22 cellular contexts compared by ENCODE assay signal in genomic region chr1:2804628-2805351, GRCh38. TPM values are rescaled to one million over a fixed set of nuclear protein-coding genes. Genes with fewer than 3 reads are reported as not detected.
A peak's percentile ranks its signal among the peaks of the same experiment; 100 is the strongest.
DNase-seq lines count a peak whose midpoint lies in the region; ATAC-seq and TF ChIP-seq lines count a peak whose summit lies in the region.
"Had no signal": no experiment of that assay in that cellular context is flagged by ENCODE, and none has a peak within 500 bp of the region (broad histone marks: within the 10 kb centered on the region; RNA-seq: fewer than 3 reads in every experiment).

No MANE protein-coding gene starts in this region.

- CTCF ChIA-PET in GM10248 (lab: Yijun Ruan, JAX): no interaction called here

- H3K27ac ChIP-seq in lower lobe of right lung (no peak overlapping the region), spleen (no peak overlapping the region), thyroid gland (no peak overlapping the region)
- H3K27ac ChIP-seq: BLaER1 treated with 17β-estradiol and CSF1 and Interleukin-3, amounts not matched to agents 10 nM and 100 nM; GM23248 had no signal

- H3K27me3 Mint-ChIP-seq in chondrocyte (ENCODE audit: low read depth): no peaks in the 10 kb centered on the region

- intact Hi-C loops in lower lobe of right lung (cut with DNase I): no loop called here
- intact Hi-C loops in spleen (cut with DNase I; ENCODE audit: low total_unique reads): no loop called here
- intact Hi-C loops in thyroid gland (cut with DNase I): no loop called here

- H3K36me3 Mint-ChIP-seq in chondrocyte (ENCODE audit: low read depth): no peaks in the 10 kb centered on the region
- H3K36me3 Mint-ChIP-seq: CD4-positive, alpha-beta memory T cell had no signal

- no peak overlapping the region for H3K4me3 Mint-ChIP-seq in chondrocyte (ENCODE audit: unreplicated experiment)
- H3K4me3 Mint-ChIP-seq: CD4-positive, alpha-beta memory T cell had no signal

- TF ChIP-seq POLR2A in spleen (IDR thresholded peaks at IDR 0.05) (no peak), thyroid gland (IDR thresholded peaks at IDR 0.05) (no peak)

- H3K9me3 Mint-ChIP-seq in chondrocyte (ENCODE audit: low read depth): peaks cover 6% of the 10 kb centered on the region
- H3K9me3 Mint-ChIP-seq: CD4-positive, alpha-beta memory T cell had no signal

- 70 to 79% (median 79%) methylated on average over 3 to 19 of the region's 19 CpGs for WGBS in spleen, 5 donors
- WGBS in thyroid gland, 2 donors: 62 to 88% methylated on average over 9 to 12 of the region's 19 CpGs

- TF ChIP-seq CTCF in chondrocyte (IDR thresholded peaks at IDR 0.05): no peak
- no peak for TF ChIP-seq CTCF in lower lobe of right lung (IDR thresholded peaks at IDR 0.05)
- no peak for TF ChIP-seq CTCF in spleen (IDR thresholded peaks at IDR 0.05 in 8 of 11, conservative IDR thresholded peaks at IDR 0.05 in 3 of 11)
- no peak for TF ChIP-seq CTCF in GM10248 (IDR thresholded peaks at IDR 0.05; ENCODE audit: control extremely low read depth, extremely low read depth, low read depth, missing control alignments)
- no peak for TF ChIP-seq CTCF in thyroid gland (IDR thresholded peaks at IDR 0.05)

- POLR2A ChIA-PET in GM10248 (lab: Yijun Ruan, JAX): no interaction called here

- H3K36me3 ChIP-seq in lower lobe of right lung: no peaks in the 10 kb centered on the region
- no peaks in the 10 kb centered on the region for H3K36me3 ChIP-seq in spleen
- H3K36me3 ChIP-seq in thyroid gland: no peaks in the 10 kb centered on the region
- H3K36me3 ChIP-seq: BLaER1 treated with 17β-estradiol and CSF1 and Interleukin-3, amounts not matched to agents 10 nM and 100 nM; HAP-1 had no signal

- no peak overlapping the region for H3K4me3 ChIP-seq in lower lobe of right lung
- H3K4me3 ChIP-seq in spleen: no peak overlapping the region
- H3K4me3 ChIP-seq in thyroid gland (replicated peaks in 1 of 3): no peak overlapping the region
- H3K4me3 ChIP-seq: BLaER1 treated with 17β-estradiol and CSF1 and Interleukin-3, amounts not matched to agents 10 nM and 100 nM; GM23248; HAP-1 had no signal

- ATAC-seq in lower lobe of right lung (no peak), GM18520 (IDR thresholded peaks at IDR 0.05; ENCODE audit: unreplicated experiment) (no peak)

- H3K4me1 Mint-ChIP-seq in chondrocyte (ENCODE audit: low read depth): no peaks in the 10 kb centered on the region
- H3K4me1 Mint-ChIP-seq: CD4-positive, alpha-beta memory T cell had no signal

- H3K9me3 ChIP-seq in lower lobe of right lung: no peaks in the 10 kb centered on the region
- no peaks in the 10 kb centered on the region for H3K9me3 ChIP-seq in spleen
- H3K9me3 ChIP-seq in thyroid gland: no peaks in the 10 kb centered on the region
- H3K9me3 ChIP-seq: BLaER1 treated with 17β-estradiol and CSF1 and Interleukin-3, amounts not matched to agents 10 nM and 100 nM; Caco-2; HAP-1 had no signal

- H3K27me3 ChIP-seq in lower lobe of right lung (ENCODE audit: low read depth) (peaks cover 62% of the 10 kb centered on the region), spleen (replicated peaks in 1 of 7) (peaks cover 0 to 100% (median 24%) of the 10 kb centered on the region in 7 donors), thyroid gland (no peaks in the 10 kb centered on the region)
- H3K27me3 ChIP-seq: BLaER1 treated with 17β-estradiol and CSF1 and Interleukin-3, amounts not matched to agents 10 nM and 100 nM had no signal

- peak; percentile 54 for DNase-seq in activated effector memory CD4-positive, alpha-beta T cell treated with anti-CD3 and anti-CD28 coated beads, Interleukin-2, amount 50 U/mL, for 16 hours
- DNase-seq in activated effector memory CD4-positive, alpha-beta T cell treated with Interleukin-2 at 50 U/mL for 16 hours: no peak
- peak; percentile 72 for DNase-seq in chondrocyte (ENCODE audit: low spot score)
- peak; percentile 38 for DNase-seq in lower lobe of right lung
- DNase-seq in spleen: peak; percentile 60
- no peak for DNase-seq in GM10248 (ENCODE audit: extremely low spot score)
- DNase-seq in thyroid gland: no peak
- DNase-seq: 8988T; Caco-2; CD4-positive, alpha-beta memory T cell; DMS 273 treated with DMSO at 0.1 percent for 48 hours; GM23248; Kasumi-1; NCI-H1417; NCI-H1694 treated with DMSO at 0.1 percent for 48 hours; NCI-H446; NCI-H526; OCI-M1; SHP77 treated with DMSO at 0.1 percent for 48 hours had no signal

- H3K27ac Mint-ChIP-seq in chondrocyte (ENCODE audit: unreplicated experiment): no peak overlapping the region
- H3K27ac Mint-ChIP-seq: CD4-positive, alpha-beta memory T cell had no signal

- H3K4me1 ChIP-seq in lower lobe of right lung (no peaks in the 10 kb centered on the region), spleen (no peaks in the 10 kb centered on the region), thyroid gland (peaks cover 13 to 32% of the 10 kb centered on the region in 2 donors)
- H3K4me1 ChIP-seq: Caco-2, HAP-1 had no signal

RNA-seq across cellular contexts. Expression of gene TTC34, which starts 3.3 kb away (rescaled TPM):
- total RNA-seq in chondrocyte (0.60 to 1.8 TPM (median 0.67 TPM) in 3 replicates), lower lobe of right lung (2.6 TPM), spleen (1 to 10 TPM in 6 of 7 donors, under 1 TPM in 1; 0.64 to 2.8 (median 1.8) TPM), thyroid gland (1 to 10 TPM in 3 of 4 donors, under 1 TPM in 1; 0.81 to 2.2 (median 1.9) TPM)
- polyA plus RNA-seq in spleen: under 1 TPM; 0.09 to 0.51 (median 0.13) TPM

Comparison
In these comparisons a context has a peak if more than half of its experiments do, and no peak if none do; other contexts are left out.
1. DNase-seq: peak in activated effector memory CD4-positive, alpha-beta T cell treated with anti-CD3 and anti-CD28 coated beads, Interleukin-2, amount 50 U/mL, for 16 hours (single experiment), chondrocyte (single experiment), lower lobe of right lung (single experiment) and spleen (single experiment); none in activated effector memory CD4-positive, alpha-beta T cell treated with Interleukin-2 at 50 U/mL for 16 hours (single experiment), GM10248 (single experiment) and thyroid gland (0 of 2).